In the genomic region with DNA sequence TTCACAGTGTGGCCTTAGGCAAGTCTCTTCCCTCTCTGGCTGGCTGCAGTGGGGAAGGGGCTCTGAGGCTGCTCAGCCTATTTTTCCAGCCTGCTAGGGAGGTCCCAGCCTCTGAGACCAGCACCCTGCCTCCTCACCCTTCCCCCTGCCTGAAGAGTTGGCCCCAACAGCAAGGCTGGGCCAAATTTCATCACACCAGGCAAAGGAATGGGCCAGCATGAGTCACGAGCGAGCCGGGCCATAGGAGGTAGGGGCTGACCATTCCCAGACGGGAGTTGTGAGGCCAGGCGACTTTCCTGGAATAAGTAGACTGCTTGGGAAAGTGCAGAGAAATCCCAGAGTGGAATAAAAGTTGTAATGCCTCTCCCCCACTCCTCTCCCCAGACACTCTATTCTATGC, we compare ENCODE assay signal across 12 cellular contexts. TPM values are rescaled to one million over a fixed set of nuclear protein-coding genes. Genes with fewer than 3 reads are reported as not detected.
DNase-seq lines count a peak whose midpoint lies in the region; ATAC-seq and TF ChIP-seq lines count a peak whose summit lies in the region.
"Had no signal": no experiment of that assay in that cellular context is flagged by ENCODE, and none has a peak within 500 bp of the region (broad histone marks: within the 10 kb centered on the region; RNA-seq: fewer than 3 reads in every experiment).

No MANE protein-coding gene starts in this region.

- peaks cover 17% of the 10 kb centered on the region for H3K4me1 Mint-ChIP-seq in T-helper 2 cell treated with Interferon-gamma antibody and Interleukin-4, amounts not matched to agents 5 μg/mL and 100 μg/mL, for 36 hours (ENCODE audit: low read depth)
- H3K4me1 Mint-ChIP-seq in nephron progenitor cell, result peaks cover 43% of the 10 kb centered on the region

- H4K20me1 ChIP-seq in PC-3 (ENCODE audit: low read length) (no peaks in the 10 kb centered on the region), osteoblast (ENCODE audit: insufficient read depth, low read length) (no peaks in the 10 kb centered on the region)

- H3K4me3 ChIP-seq in ACC112 (ENCODE audit: low read depth, low read length) (no peak overlapping the region), PC-3 (ENCODE audit: low read length) (no peak overlapping the region), fibroblast of mammary gland (ENCODE audit: control insufficient read depth, low read depth, low read length) (no peak overlapping the region), osteoblast (ENCODE audit: insufficient read depth, low read length) (no peak overlapping the region)

- H3K4me3 Mint-ChIP-seq in T-helper 2 cell treated with Interferon-gamma antibody and Interleukin-4, amounts not matched to agents 5 μg/mL and 100 μg/mL, for 36 hours, result no peak overlapping the region
- no peak overlapping the region for H3K4me3 Mint-ChIP-seq in nephron progenitor cell

- H3K9me2 ChIP-seq in PC-3 (replicated peaks; ENCODE audit: low read length), result no peaks in the 10 kb centered on the region

- intact Hi-C loops in PC-3 (cut with micrococcal nuclease), result no loop called here

- DNase-seq in PC-3, result peak; percentile 43
- DNase-seq in fibroblast of mammary gland (ENCODE audit: low read depth), result peak; percentile 96
- peak; percentile 98 for DNase-seq in osteoblast (ENCODE audit: insufficient read length, low spot score, missing footprints)
- no peak for DNase-seq in T-helper 2 cell treated with Interferon-gamma antibody and Interleukin-4, amounts not matched to agents 5 μg/mL and 100 μg/mL, for 36 hours (ENCODE audit: low spot score)
- DNase-seq in nephron progenitor cell, result no peak
- DNase-seq in NCI-H446 (lab: John Stamatoyannopoulos, UW), result no peak
- DNase-seq: ACHN; activated T-cell treated with anti-CD3 and anti-CD28 coated beads, Interleukin-2, amount 50 U/mL, for 72 hours; naive B cell had no signal

- no peak overlapping the region for H3K4me2 ChIP-seq in PC-3 (ENCODE audit: low read length)
- H3K4me2 ChIP-seq in osteoblast (ENCODE audit: insufficient read depth, low read length), result peak overlapping the region; percentile 54

- H3K9me3 Mint-ChIP-seq in T-helper 2 cell treated with Interferon-gamma antibody and Interleukin-4, amounts not matched to agents 5 μg/mL and 100 μg/mL, for 36 hours, result no peaks in the 10 kb centered on the region
- no peaks in the 10 kb centered on the region for H3K9me3 Mint-ChIP-seq in nephron progenitor cell

- H3K4me1 ChIP-seq in ACC112 (ENCODE audit: control insufficient read depth, insufficient read depth, low read length, unreplicated experiment) (peaks cover 75% of the 10 kb centered on the region), PC-3 (ENCODE audit: insufficient read depth, low read length) (peaks cover 16% of the 10 kb centered on the region), osteoblast (ENCODE audit: insufficient read depth, low read length) (peaks cover 52% of the 10 kb centered on the region)

- TF ChIP-seq CTCF in PC-3 (conservative IDR thresholded peaks at IDR 0.05; ENCODE audit: low read depth, low read length) (no peak), fibroblast of mammary gland (conservative IDR thresholded peaks at IDR 0.05; ENCODE audit: control insufficient read depth, insufficient read depth, low read depth, low read length) (no peak), osteoblast (IDR thresholded peaks at IDR 0.05; ENCODE audit: extremely low read depth, low read depth, low read length) (no peak), nephron progenitor cell (IDR thresholded peaks at IDR 0.05) (no peak)

- H3K36me3 Mint-ChIP-seq in T-helper 2 cell treated with Interferon-gamma antibody and Interleukin-4, amounts not matched to agents 5 μg/mL and 100 μg/mL, for 36 hours (ENCODE audit: low read depth), result no peaks in the 10 kb centered on the region
- H3K36me3 Mint-ChIP-seq in nephron progenitor cell (ENCODE audit: low read depth), result no peaks in the 10 kb centered on the region

- H3K27me3 Mint-ChIP-seq in T-helper 2 cell treated with Interferon-gamma antibody and Interleukin-4, amounts not matched to agents 5 μg/mL and 100 μg/mL, for 36 hours (ENCODE audit: low read depth), result peaks cover 13% of the 10 kb centered on the region
- H3K27me3 Mint-ChIP-seq in nephron progenitor cell (ENCODE audit: low read depth, poor library complexity), result peaks cover 16% of the 10 kb centered on the region

- H3K27ac ChIP-seq in ACC112 (ENCODE audit: low read depth, low read length) (peak overlapping the region; percentile 69), PC-3 (ENCODE audit: low read length) (no peak overlapping the region), osteoblast (ENCODE audit: low read depth, low read length) (peak overlapping the region; percentile 66)

- no peaks in the 10 kb centered on the region for H3F3A ChIP-seq in PC-3 (ENCODE audit: low read length, unreplicated experiment)

- no peak overlapping the region for H2AFZ ChIP-seq in ACC112 (ENCODE audit: low read length, unreplicated experiment)
- no peak overlapping the region for H2AFZ ChIP-seq in PC-3 (ENCODE audit: low read length)
- no peak overlapping the region for H2AFZ ChIP-seq in osteoblast (ENCODE audit: low read length)

- peaks cover 3% of the 10 kb centered on the region; the same call in 1 of the 2 replicates for H3K9me3 ChIP-seq in PC-3 (ENCODE audit: low read length)
- H3K9me3 ChIP-seq in osteoblast (ENCODE audit: low read depth, low read length), result peaks cover 5% of the 10 kb centered on the region

- no peak for ATAC-seq in PC-3
- no peak for ATAC-seq in HG03439 (IDR thresholded peaks at IDR 0.05; ENCODE audit: unreplicated experiment)
- ATAC-seq: activated T-cell treated with anti-CD3 and anti-CD28 coated beads, Interleukin-2, amount 50 U/mL, for 72 hours had no signal

- no peak overlapping the region for H3K27ac Mint-ChIP-seq in T-helper 2 cell treated with Interferon-gamma antibody and Interleukin-4, amounts not matched to agents 5 μg/mL and 100 μg/mL, for 36 hours
- H3K27ac Mint-ChIP-seq in nephron progenitor cell, result no peak overlapping the region
- H3K27ac Mint-ChIP-seq: activated T-cell treated with anti-CD3 and anti-CD28 coated beads, Interleukin-2, amount 50 U/mL, for 72 hours; naive B cell had no signal

- H3K9ac ChIP-seq in PC-3 (ENCODE audit: low read length), result no peak overlapping the region

- H3K79me2 ChIP-seq in ACC112 (ENCODE audit: control insufficient read depth, insufficient read depth, low read length, unreplicated experiment), result no peaks in the 10 kb centered on the region
- no peaks in the 10 kb centered on the region for H3K79me2 ChIP-seq in PC-3 (ENCODE audit: low read length)
- no peaks in the 10 kb centered on the region for H3K79me2 ChIP-seq in osteoblast (ENCODE audit: insufficient read depth, low read length)

- H3K36me3 ChIP-seq in ACC112 (ENCODE audit: insufficient read depth, low read length) (no peaks in the 10 kb centered on the region), PC-3 (ENCODE audit: low read depth, low read length) (no peaks in the 10 kb centered on the region), osteoblast (ENCODE audit: insufficient read depth, low read length) (no peaks in the 10 kb centered on the region)

- CTCF ChIA-PET in PC-3 (lab: Charles Lee), result no interaction called here

- POLR2A ChIA-PET in PC-3 (lab: Charles Lee; ENCODE audit: unreplicated experiment), result no interaction called here

- H3K27me3 ChIP-seq in ACC112 (ENCODE audit: insufficient read depth, low read length) (no peaks in the 10 kb centered on the region), PC-3 (ENCODE audit: low read length) (no peaks in the 10 kb centered on the region), osteoblast (ENCODE audit: insufficient read depth, low read length) (no peaks in the 10 kb centered on the region)

- BruUV-seq in PC-3 (replicated peaks; lab: Mats Ljungman, UMichigan), result no TSS peak

RNA-seq across cellular contexts. Expression of gene FBLN2, which starts 5.7 kb away (rescaled TPM):
- total RNA-seq in PC-3 (2014; rRNA removed), result 0.11 and 2.1 TPM in 2 replicates
- 46.0 and 54.6 TPM in 2 replicates for total RNA-seq in osteoblast
- total RNA-seq: T-helper 2 cell treated with Interferon-gamma antibody and Interleukin-4, amounts not matched to agents 100 ng/mL and 5 ng/mL, for 36 hours had no signal

Comparison
In these comparisons a context has a peak if more than half of its experiments do, and no peak if none do; other contexts are left out.
1. DNase-seq: peak in PC-3 (single experiment), fibroblast of mammary gland (single experiment) and osteoblast (single experiment); none in T-helper 2 cell treated with Interferon-gamma antibody and Interleukin-4, amounts not matched to agents 5 μg/mL and 100 μg/mL, for 36 hours (single experiment), nephron progenitor cell (single experiment) and NCI-H446 (0 of 2).
2. RNA of gene FBLN2, which starts 5.7 kb away (total RNA-seq): 46.0 to 54.6 TPM in osteoblast; 0.11 to 2.1 TPM in PC-3; every median in the first group is over 10 times any median in the second.